Comparison of ENCODE assay signal across 18 cellular contexts in genomic region chr12:115437061-115437567, GRCh38.
DNase-seq lines count a peak whose midpoint lies in the region; ATAC-seq and TF ChIP-seq lines count a peak whose summit lies in the region.
"Had no signal": no experiment of that assay in that cellular context is flagged by ENCODE, and none has a peak within 500 bp of the region (broad histone marks: within the 10 kb centered on the region; RNA-seq: fewer than 3 reads in every experiment).

No MANE protein-coding gene starts in this region.

- no peak overlapping the region for H3K9ac ChIP-seq in IMR-90 (ENCODE audit: low read depth, low read length)

- H3K36me3 ChIP-seq in IMR-90 (ENCODE audit: control insufficient read depth, insufficient read depth, low read length) (no peaks in the 10 kb centered on the region), WERI-Rb-1 (no peaks in the 10 kb centered on the region)

- TF ChIP-seq CTCF in IMR-90 (conservative IDR thresholded peaks at IDR 0.05; ENCODE audit: low read depth, low read length) (no peak), cardiac fibroblast (IDR thresholded peaks at IDR 0.05; ENCODE audit: low read depth, low read length) (no peak), WERI-Rb-1 (IDR thresholded peaks at IDR 0.05; ENCODE audit: low read depth, low read length) (no peak), GM13977 (IDR thresholded peaks at IDR 0.05; ENCODE audit: extremely low read depth, insufficient read depth, missing control alignments) (no peak)

- no peak overlapping the region for H2BK15ac ChIP-seq in IMR-90 (ENCODE audit: low read depth, low read length)

- H3K18ac ChIP-seq in IMR-90 (ENCODE audit: low read depth, low read length), result no peak overlapping the region

- no peak overlapping the region for H2BK120ac ChIP-seq in IMR-90 (ENCODE audit: low read depth, low read length)

- CTCF ChIA-PET in IMR-90 (lab: Yijun Ruan, JAX), result no interaction called here

- no peak overlapping the region for H3K14ac ChIP-seq in IMR-90 (replicated peaks; ENCODE audit: low read depth, low read length)

- no TSS peak for BruUV-seq in IMR-90 (replicated peaks; lab: Mats Ljungman, UMichigan)

- in situ Hi-C loops in IMR-90 (cut with MboI; ENCODE audit: low sequenced_read_pairs) (no loop called here), GM13977 (cut with MboI; ENCODE audit: low pct_unique_long_range_greater_than_20kb, low sequenced_read_pairs, unreplicated experiment) (no loop called here)

- H2BK5ac ChIP-seq in IMR-90 (ENCODE audit: low read depth, low read length, poor library complexity, severe bottlenecking), result no peak overlapping the region

- 35% methylated on average over 2 of the region's 5 CpGs; no CpG with 5 or more reads in 1 of the 2 experiments for WGBS in IMR-90 (ENCODE audit: extremely low coverage in 2 of 2, insufficient read length in 1 of 2), 2 experiments

- H3K79me1 ChIP-seq in IMR-90 (ENCODE audit: low read depth in 1 of 2, low read length in 2 of 2), result no peaks in the 10 kb centered on the region

- H3K23ac ChIP-seq in IMR-90 (ENCODE audit: low read depth, low read length), result no peak overlapping the region

- no peak overlapping the region for H3K56ac ChIP-seq in IMR-90 (ENCODE audit: extremely low read depth, insufficient read depth, low read length)

- H2AK9ac ChIP-seq in IMR-90 (replicated peaks; ENCODE audit: low read depth, low read length, poor library complexity), result no peak overlapping the region

- peaks cover 4% of the 10 kb centered on the region; the same call in 1 of the 2 replicates for H3K4me1 ChIP-seq in IMR-90 (ENCODE audit: control insufficient read depth, insufficient read depth, low read length)

- POLR2A ChIA-PET in IMR-90 (lab: Charles Lee; ENCODE audit: unreplicated experiment), result no interaction called here

- H4K91ac ChIP-seq in IMR-90 (ENCODE audit: insufficient read depth, low read depth, low read length), result no peak overlapping the region

- no peak for TF ChIP-seq RAD21 in IMR-90 (IDR thresholded peaks at IDR 0.05; ENCODE audit: low read length)

- H3K27ac ChIP-seq in IMR-90 (ENCODE audit: insufficient read depth, low read length), result no peak overlapping the region
- no peak overlapping the region for H3K27ac ChIP-seq in WERI-Rb-1

- peak overlapping the region; percentile 54 for H2AFZ ChIP-seq in IMR-90 (replicated peaks; ENCODE audit: low read length, poor library complexity)

- H4K20me1 ChIP-seq in IMR-90 (ENCODE audit: insufficient read depth, low read length), result no peaks in the 10 kb centered on the region

- H4K5ac ChIP-seq in IMR-90 (ENCODE audit: low read depth, low read length), result no peak overlapping the region

- DNase-seq in AG08395 (ENCODE audit: low spot score) (peak; percentile 17), IMR-90 (no peak), cardiac fibroblast (ENCODE audit: low read depth in 2 of 2) (peak; percentile 15 to 54), left ventricle myocardium superior (peak; percentile 34), WERI-Rb-1 (no peak), GM13977 (ENCODE audit: low spot score) (no peak)
- no peak for DNase-seq in activated naive CD4-positive, alpha-beta T cell treated with Interleukin-2 at 50 U/mL for 16 hours
- DNase-seq: ACHN; activated CD4-positive, alpha-beta T cell treated with anti-CD3 and anti-CD28 coated beads for 48 hours; mesenchymal stem cell; naive thymus-derived CD8-positive, alpha-beta T cell; NCI-H187; NCI-H524 treated with DMSO at 0.1 percent for 48 hours; stimulated activated CD4-positive, alpha-beta T cell treated with anti-CD3 and anti-CD28 coated beads, Interleukin-1b, Interleukin-23, amount 100 ng/mL, for 48 hours; stimulated activated naive B cell treated with anti-CD40 and anti-IgM and Interleukin-4, amounts not matched to agents 10 μg/mL and 1 μg/mL and 100 μg/mL, for 72 hours; SW 1271 had no signal

- no peak overlapping the region for H3K4ac ChIP-seq in IMR-90 (ENCODE audit: low read depth, low read length)

- no peak overlapping the region for H2AK5ac ChIP-seq in IMR-90 (ENCODE audit: low read depth, low read length)

- H3K27me3 ChIP-seq in IMR-90 (ENCODE audit: control insufficient read depth, insufficient read depth, low read length), result no peaks in the 10 kb centered on the region
- H3K27me3 ChIP-seq in WERI-Rb-1 (ENCODE audit: insufficient read depth, low read depth, severe bottlenecking), result no peaks in the 10 kb centered on the region

- no peak overlapping the region for H4K8ac ChIP-seq in IMR-90 (ENCODE audit: low read depth in 2 of 2, low read length in 2 of 2)

- H3K4me2 ChIP-seq in IMR-90 (ENCODE audit: low read depth, low read length), result no peak overlapping the region

- H3K9me3 ChIP-seq in IMR-90 (ENCODE audit: control insufficient read depth, insufficient read depth, low read length) (no peaks in the 10 kb centered on the region), WERI-Rb-1 (ENCODE audit: severe bottlenecking) (no peaks in the 10 kb centered on the region)

- no peaks in the 10 kb centered on the region for H3K9me1 ChIP-seq in IMR-90 (ENCODE audit: insufficient read depth, low read length)

- H3K4me3 ChIP-seq in IMR-90 (ENCODE audit: insufficient read depth, low read depth, low read length) (no peak overlapping the region), cardiac fibroblast (replicated peaks in 1 of 2; ENCODE audit: low read depth in 2 of 2, low read length in 2 of 2) (no peak overlapping the region), WERI-Rb-1 (ENCODE audit: low read depth, low read length) (no peak overlapping the region)

- ATAC-seq in IMR-90 (ENCODE audit: low read depth) (no peak), left ventricle myocardium superior (peak; percentile 69), HG03095 (IDR thresholded peaks at IDR 0.05; ENCODE audit: unreplicated experiment) (no peak)
- ATAC-seq: activated naive CD4-positive, alpha-beta T cell treated with anti-CD3 and anti-CD28 coated beads, Interleukin-2, amount 50 U/mL, for 72 hours; naive thymus-derived CD8-positive, alpha-beta T cell; stimulated activated naive B cell treated with anti-CD40 and anti-IgM and Interleukin-4, amounts not matched to agents 10 μg/mL and 1 μg/mL and 100 μg/mL, for 72 hours had no signal

- intact Hi-C loops in IMR-90 (cut with micrococcal nuclease) (no loop called here), left ventricle myocardium superior (cut with micrococcal nuclease) (no loop called here)

- TF ChIP-seq POLR2A in IMR-90 (IDR thresholded peaks at IDR 0.05; ENCODE audit: low read depth, low read length), result no peak

- no peak overlapping the region for H2BK20ac ChIP-seq in IMR-90 (ENCODE audit: low read depth, low read length)

- dilution Hi-C loops in IMR-90 (cut with HindIII; ENCODE audit: low sequenced_read_pairs, unreplicated experiment), result no loop called here

TF ChIP-seq in IMR-90, 13 proteins besides CTCF, POLR2A, EP300 and RAD21:
- TF ChIP-seq BHLHE40 (IDR thresholded peaks at IDR 0.05; ENCODE audit: low read depth, low read length) (no peak), SMC3 (IDR thresholded peaks at IDR 0.05; ENCODE audit: low read depth, low read length) (no peak), CHD1 (IDR thresholded peaks at IDR 0.05; ENCODE audit: low read depth, low read length) (no peak), ELK1 (IDR thresholded peaks at IDR 0.05; ENCODE audit: borderline replicate concordance, low read depth, low read length) (no peak), MXI1 (IDR thresholded peaks at IDR 0.05; ENCODE audit: borderline replicate concordance, low read depth, low read length) (no peak), RCOR1 (IDR thresholded peaks at IDR 0.05; ENCODE audit: insufficient replicate concordance, low read length) (no peak), FOS (IDR thresholded peaks at IDR 0.05; ENCODE audit: low read depth, low read length) (no peak), MAFK (IDR thresholded peaks at IDR 0.05; ENCODE audit: low read depth, low read length) (no peak), USF2 (IDR thresholded peaks at IDR 0.05; ENCODE audit: low read depth, low read length) (no peak), NFE2L2 (IDR thresholded peaks at IDR 0.05; ENCODE audit: low read depth, low read length) (no peak), MAZ (IDR thresholded peaks at IDR 0.05; ENCODE audit: borderline replicate concordance, low read depth, low read length) (no peak)

Comparison
In these comparisons a context has a peak if more than half of its experiments do, and no peak if none do; other contexts are left out.
1. DNase-seq: peak in AG08395 (single experiment), cardiac fibroblast (2 of 2) and left ventricle myocardium superior (single experiment); none in IMR-90 (single experiment), WERI-Rb-1 (single experiment), activated naive CD4-positive, alpha-beta T cell treated with Interleukin-2 at 50 U/mL for 16 hours (single experiment) and GM13977 (single experiment).